Comparison of ENCODE assay signal across 1 cellular context in the genomic region with DNA sequence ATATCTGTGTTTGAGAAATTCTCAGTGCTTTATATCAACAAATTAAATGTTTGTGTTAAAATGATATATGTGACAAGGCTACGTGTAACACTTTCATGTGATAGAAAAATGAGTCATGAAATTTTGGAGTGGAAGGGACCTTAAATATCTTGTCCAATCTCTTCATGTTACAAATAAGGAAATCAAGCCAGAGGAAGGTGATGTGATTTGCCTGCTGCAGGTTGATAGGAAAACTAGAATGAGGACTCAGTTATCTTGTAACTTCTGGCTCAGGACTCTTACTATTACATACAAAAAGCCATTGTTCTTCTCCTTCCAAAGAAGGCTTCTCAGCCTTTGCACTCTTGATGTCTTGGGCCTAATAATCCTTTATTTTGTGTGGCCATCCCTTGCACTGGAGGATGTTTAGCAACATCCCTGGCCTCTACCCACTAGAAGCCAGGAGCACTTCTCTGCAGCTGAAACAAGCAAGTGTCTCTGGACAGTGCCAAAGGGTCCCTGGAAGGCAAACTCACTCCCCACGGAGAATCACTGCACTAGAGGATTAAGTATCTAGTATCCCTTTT.
TF ChIP-seq lines count a peak whose summit lies in the region.

No MANE protein-coding gene starts in this region.

TF ChIP-seq in GM23338, 12 proteins besides CTCF, POLR2A, EP300 and RAD21:
- TF ChIP-seq, protein P1, sequence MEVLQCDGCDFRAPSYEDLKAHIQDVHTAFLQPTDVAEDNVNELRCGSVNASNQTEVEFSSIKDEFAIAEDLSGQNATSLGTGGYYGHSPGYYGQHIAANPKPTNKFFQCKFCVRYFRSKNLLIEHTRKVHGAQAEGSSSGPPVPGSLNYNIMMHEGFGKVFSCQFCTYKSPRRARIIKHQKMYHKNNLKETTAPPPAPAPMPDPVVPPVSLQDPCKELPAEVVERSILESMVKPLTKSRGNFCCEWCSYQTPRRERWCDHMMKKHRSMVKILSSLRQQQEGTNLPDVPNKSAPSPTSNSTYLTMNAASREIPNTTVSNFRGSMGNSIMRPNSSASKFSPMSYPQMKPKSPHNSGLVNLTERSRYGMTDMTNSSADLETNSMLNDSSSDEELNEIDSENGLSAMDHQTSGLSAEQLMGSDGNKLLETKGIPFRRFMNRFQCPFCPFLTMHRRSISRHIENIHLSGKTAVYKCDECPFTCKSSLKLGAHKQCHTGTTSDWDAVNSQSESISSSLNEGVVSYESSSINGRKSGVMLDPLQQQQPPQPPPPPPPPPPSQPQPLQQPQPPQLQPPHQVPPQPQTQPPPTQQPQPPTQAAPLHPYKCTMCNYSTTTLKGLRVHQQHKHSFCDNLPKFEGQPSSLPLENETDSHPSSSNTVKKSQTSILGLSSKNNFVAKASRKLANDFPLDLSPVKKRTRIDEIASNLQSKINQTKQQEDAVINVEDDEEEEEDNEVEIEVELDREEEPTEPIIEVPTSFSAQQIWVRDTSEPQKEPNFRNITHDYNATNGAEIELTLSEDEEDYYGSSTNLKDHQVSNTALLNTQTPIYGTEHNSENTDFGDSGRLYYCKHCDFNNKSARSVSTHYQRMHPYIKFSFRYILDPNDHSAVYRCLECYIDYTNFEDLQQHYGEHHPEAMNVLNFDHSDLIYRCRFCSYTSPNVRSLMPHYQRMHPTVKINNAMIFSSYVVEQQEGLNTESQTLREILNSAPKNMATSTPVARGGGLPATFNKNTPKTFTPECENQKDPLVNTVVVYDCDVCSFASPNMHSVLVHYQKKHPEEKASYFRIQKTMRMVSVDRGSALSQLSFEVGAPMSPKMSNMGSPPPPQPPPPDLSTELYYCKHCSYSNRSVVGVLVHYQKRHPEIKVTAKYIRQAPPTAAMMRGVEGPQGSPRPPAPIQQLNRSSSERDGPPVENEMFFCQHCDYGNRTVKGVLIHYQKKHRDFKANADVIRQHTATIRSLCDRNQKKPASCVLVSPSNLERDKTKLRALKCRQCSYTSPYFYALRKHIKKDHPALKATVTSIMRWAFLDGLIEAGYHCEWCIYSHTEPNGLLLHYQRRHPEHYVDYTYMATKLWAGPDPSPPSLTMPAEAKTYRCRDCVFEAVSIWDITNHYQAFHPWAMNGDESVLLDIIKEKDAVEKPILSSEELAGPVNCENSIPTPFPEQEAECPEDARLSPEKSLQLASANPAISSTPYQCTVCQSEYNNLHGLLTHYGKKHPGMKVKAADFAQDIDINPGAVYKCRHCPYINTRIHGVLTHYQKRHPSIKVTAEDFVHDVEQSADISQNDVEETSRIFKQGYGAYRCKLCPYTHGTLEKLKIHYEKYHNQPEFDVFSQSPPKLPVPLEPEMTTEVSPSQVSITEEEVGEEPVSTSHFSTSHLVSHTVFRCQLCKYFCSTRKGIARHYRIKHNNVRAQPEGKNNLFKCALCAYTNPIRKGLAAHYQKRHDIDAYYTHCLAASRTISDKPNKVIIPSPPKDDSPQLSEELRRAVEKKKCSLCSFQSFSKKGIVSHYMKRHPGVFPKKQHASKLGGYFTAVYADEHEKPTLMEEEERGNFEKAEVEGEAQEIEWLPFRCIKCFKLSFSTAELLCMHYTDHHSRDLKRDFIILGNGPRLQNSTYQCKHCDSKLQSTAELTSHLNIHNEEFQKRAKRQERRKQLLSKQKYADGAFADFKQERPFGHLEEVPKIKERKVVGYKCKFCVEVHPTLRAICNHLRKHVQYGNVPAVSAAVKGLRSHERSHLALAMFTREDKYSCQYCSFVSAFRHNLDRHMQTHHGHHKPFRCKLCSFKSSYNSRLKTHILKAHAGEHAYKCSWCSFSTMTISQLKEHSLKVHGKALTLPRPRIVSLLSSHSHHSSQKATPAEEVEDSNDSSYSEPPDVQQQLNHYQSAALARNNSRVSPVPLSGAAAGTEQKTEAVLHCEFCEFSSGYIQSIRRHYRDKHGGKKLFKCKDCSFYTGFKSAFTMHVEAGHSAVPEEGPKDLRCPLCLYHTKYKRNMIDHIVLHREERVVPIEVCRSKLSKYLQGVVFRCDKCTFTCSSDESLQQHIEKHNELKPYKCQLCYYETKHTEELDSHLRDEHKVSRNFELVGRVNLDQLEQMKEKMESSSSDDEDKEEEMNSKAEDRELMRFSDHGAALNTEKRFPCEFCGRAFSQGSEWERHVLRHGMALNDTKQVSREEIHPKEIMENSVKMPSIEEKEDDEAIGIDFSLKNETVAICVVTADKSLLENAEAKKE (CRISPR knock-in tag; IDR thresholded peaks at IDR 0.05): no peak
- TF ChIP-seq ZNF331 (CRISPR knock-in tag; IDR thresholded peaks at IDR 0.05; ENCODE audit: low read depth) (no peak), NANOG (IDR thresholded peaks at IDR 0.05; ENCODE audit: borderline replicate concordance) (no peak), JUNB (IDR thresholded peaks at IDR 0.05; ENCODE audit: unreplicated experiment) (no peak), POLR2AphosphoS5 (IDR thresholded peaks at IDR 0.05; ENCODE audit: low read depth) (no peak), ZNF114 (CRISPR knock-in tag; IDR thresholded peaks at IDR 0.05) (no peak), EZH2phosphoT487 (IDR thresholded peaks at IDR 0.05; ENCODE audit: unreplicated experiment) (no peak), CREB1 (CRISPR knock-in tag; IDR thresholded peaks at IDR 0.05; ENCODE audit: low read depth) (no peak), STAT1 (IDR thresholded peaks at IDR 0.05; ENCODE audit: unreplicated experiment) (no peak), EZH2 (IDR thresholded peaks at IDR 0.05; ENCODE audit: low read depth, unreplicated experiment) (no peak)
- TF ChIP-seq, protein P2, sequence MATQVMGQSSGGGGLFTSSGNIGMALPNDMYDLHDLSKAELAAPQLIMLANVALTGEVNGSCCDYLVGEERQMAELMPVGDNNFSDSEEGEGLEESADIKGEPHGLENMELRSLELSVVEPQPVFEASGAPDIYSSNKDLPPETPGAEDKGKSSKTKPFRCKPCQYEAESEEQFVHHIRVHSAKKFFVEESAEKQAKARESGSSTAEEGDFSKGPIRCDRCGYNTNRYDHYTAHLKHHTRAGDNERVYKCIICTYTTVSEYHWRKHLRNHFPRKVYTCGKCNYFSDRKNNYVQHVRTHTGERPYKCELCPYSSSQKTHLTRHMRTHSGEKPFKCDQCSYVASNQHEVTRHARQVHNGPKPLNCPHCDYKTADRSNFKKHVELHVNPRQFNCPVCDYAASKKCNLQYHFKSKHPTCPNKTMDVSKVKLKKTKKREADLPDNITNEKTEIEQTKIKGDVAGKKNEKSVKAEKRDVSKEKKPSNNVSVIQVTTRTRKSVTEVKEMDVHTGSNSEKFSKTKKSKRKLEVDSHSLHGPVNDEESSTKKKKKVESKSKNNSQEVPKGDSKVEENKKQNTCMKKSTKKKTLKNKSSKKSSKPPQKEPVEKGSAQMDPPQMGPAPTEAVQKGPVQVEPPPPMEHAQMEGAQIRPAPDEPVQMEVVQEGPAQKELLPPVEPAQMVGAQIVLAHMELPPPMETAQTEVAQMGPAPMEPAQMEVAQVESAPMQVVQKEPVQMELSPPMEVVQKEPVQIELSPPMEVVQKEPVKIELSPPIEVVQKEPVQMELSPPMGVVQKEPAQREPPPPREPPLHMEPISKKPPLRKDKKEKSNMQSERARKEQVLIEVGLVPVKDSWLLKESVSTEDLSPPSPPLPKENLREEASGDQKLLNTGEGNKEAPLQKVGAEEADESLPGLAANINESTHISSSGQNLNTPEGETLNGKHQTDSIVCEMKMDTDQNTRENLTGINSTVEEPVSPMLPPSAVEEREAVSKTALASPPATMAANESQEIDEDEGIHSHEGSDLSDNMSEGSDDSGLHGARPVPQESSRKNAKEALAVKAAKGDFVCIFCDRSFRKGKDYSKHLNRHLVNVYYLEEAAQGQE (IDR thresholded peaks at IDR 0.05; ENCODE audit: unreplicated experiment): no peak
- TF ChIP-seq, protein P3, sequence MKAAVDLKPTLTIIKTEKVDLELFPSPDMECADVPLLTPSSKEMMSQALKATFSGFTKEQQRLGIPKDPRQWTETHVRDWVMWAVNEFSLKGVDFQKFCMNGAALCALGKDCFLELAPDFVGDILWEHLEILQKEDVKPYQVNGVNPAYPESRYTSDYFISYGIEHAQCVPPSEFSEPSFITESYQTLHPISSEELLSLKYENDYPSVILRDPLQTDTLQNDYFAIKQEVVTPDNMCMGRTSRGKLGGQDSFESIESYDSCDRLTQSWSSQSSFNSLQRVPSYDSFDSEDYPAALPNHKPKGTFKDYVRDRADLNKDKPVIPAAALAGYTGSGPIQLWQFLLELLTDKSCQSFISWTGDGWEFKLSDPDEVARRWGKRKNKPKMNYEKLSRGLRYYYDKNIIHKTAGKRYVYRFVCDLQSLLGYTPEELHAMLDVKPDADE (IDR thresholded peaks at IDR 0.05): no peak
